ENCODE assay signal across 22 cellular contexts in genomic region chr5:87900419-87900818, GRCh38.
DNase-seq lines count a peak whose midpoint lies in the region; ATAC-seq and TF ChIP-seq lines count a peak whose summit lies in the region.
"Had no signal": no experiment of that assay in that cellular context is flagged by ENCODE, and none has a peak within 500 bp of the region (broad histone marks: within the 10 kb centered on the region; RNA-seq: fewer than 3 reads in every experiment).

No MANE protein-coding gene starts in this region.

- H3K9me3 Mint-ChIP-seq in endothelial cell (ENCODE audit: unreplicated experiment) (no peaks in the 10 kb centered on the region), neural crest cell (peaks cover 4% of the 10 kb centered on the region)
- H3K9me3 Mint-ChIP-seq: activated CD8-positive, alpha-beta T cell treated with anti-CD3 and anti-CD28 coated beads for 36 hours; activated naive CD8-positive, alpha-beta T cell treated with anti-CD3 and anti-CD28 coated beads, Interleukin-2, amount 10 ng/mL, durations not matched to agents 7 days and 5 days; H9 had no signal

- peaks cover 5% of the 10 kb centered on the region for H3K27me3 ChIP-seq in A673 (replicated peaks; ENCODE audit: insufficient read depth, low read depth, low read length, poor library complexity)
- no peaks in the 10 kb centered on the region for H3K27me3 ChIP-seq in OCI-LY1 (ENCODE audit: insufficient read depth, low read length)
- H3K27me3 ChIP-seq in MG63 = peaks cover 5% of the 10 kb centered on the region
- H3K27me3 ChIP-seq: tibial nerve had no signal

- intact Hi-C loops in A673 (cut with micrococcal nuclease; ENCODE audit: unreplicated experiment) = no loop called here

- H3K9me3 ChIP-seq in A673 (ENCODE audit: low read depth, low read length, poor library complexity, severe bottlenecking) (no peaks in the 10 kb centered on the region), OCI-LY1 (ENCODE audit: low read length) (no peaks in the 10 kb centered on the region), MG63 (no peaks in the 10 kb centered on the region)
- H3K9me3 ChIP-seq: A549, prostate gland, tibial nerve had no signal

- TF ChIP-seq CTCF in A673 (conservative IDR thresholded peaks at IDR 0.05; ENCODE audit: low read depth, low read length) (no peak), OCI-LY1 (IDR thresholded peaks at IDR 0.05; ENCODE audit: low read length) (no peak), endothelial cell (IDR thresholded peaks at IDR 0.05; ENCODE audit: unreplicated experiment) (no peak), neural crest cell (conservative IDR thresholded peaks at IDR 0.05) (no peak)

- no peaks in the 10 kb centered on the region for H3K79me2 ChIP-seq in OCI-LY1 (ENCODE audit: insufficient read depth, low read length)

- no peaks in the 10 kb centered on the region for H4K20me1 ChIP-seq in OCI-LY1 (ENCODE audit: insufficient read depth, low read length)

- CTCF ChIA-PET in A673 (lab: Charles Lee) = no interaction called here

- H3K4me2 ChIP-seq in OCI-LY1 (ENCODE audit: low read length) = no peak overlapping the region
- H3K4me2 ChIP-seq: A549 had no signal

- H3K27ac Mint-ChIP-seq in endothelial cell (ENCODE audit: unreplicated experiment) = peak overlapping the region; percentile 79
- H3K27ac Mint-ChIP-seq in neural crest cell (ENCODE audit: unreplicated experiment) = peak overlapping the region; percentile 4
- H3K27ac Mint-ChIP-seq: activated CD8-positive, alpha-beta T cell treated with anti-CD3 and anti-CD28 coated beads for 36 hours; activated naive CD8-positive, alpha-beta T cell treated with anti-CD3 and anti-CD28 coated beads, Interleukin-2, amount 10 ng/mL, durations not matched to agents 7 days and 5 days; stimulated activated naive CD8-positive, alpha-beta T cell treated with anti-CD3 and anti-CD28 coated beads, Interleukin-15, Interleukin-2, amounts not matched to agents 100 ng/mL and 50 ng/mL, for 24 hours had no signal

- POLR2A ChIA-PET in A673 (lab: Charles Lee; ENCODE audit: low non-redundant PET) = no interaction called here

- H2AFZ ChIP-seq in OCI-LY1 (ENCODE audit: low read length) = no peak overlapping the region

- ATAC-seq in GM21786 (IDR thresholded peaks at IDR 0.05; ENCODE audit: unreplicated experiment) = no peak
- ATAC-seq: A549; activated CD8-positive, alpha-beta T cell treated with anti-CD3 and anti-CD28 coated beads for 36 hours had no signal

- no peak overlapping the region for H3K27ac ChIP-seq in A673 (ENCODE audit: low read depth, low read length, poor library complexity, severe bottlenecking)
- H3K27ac ChIP-seq in OCI-LY1 (ENCODE audit: low read depth, low read length, poor library complexity, severe bottlenecking) = peak overlapping the region; percentile 38
- H3K27ac ChIP-seq: A549, prostate gland had no signal

- BruUV-seq in A673 (replicated peaks; lab: Mats Ljungman, UMichigan) = no TSS peak

- H3K36me3 Mint-ChIP-seq in endothelial cell (ENCODE audit: low read depth, unreplicated experiment) (no peaks in the 10 kb centered on the region), neural crest cell (ENCODE audit: low read depth) (no peaks in the 10 kb centered on the region)
- H3K36me3 Mint-ChIP-seq: activated naive CD8-positive, alpha-beta T cell treated with anti-CD3 and anti-CD28 coated beads, Interleukin-2, amount 10 ng/mL, durations not matched to agents 7 days and 5 days had no signal

- no peaks in the 10 kb centered on the region for H3F3A ChIP-seq in OCI-LY1 (ENCODE audit: insufficient read depth, low read length)

- no peak overlapping the region for H3K4me3 ChIP-seq in A673 (ENCODE audit: low read depth, low read length, poor library complexity, severe bottlenecking)
- no peak overlapping the region for H3K4me3 ChIP-seq in OCI-LY1 (ENCODE audit: low read depth, low read length, poor library complexity, severe bottlenecking)
- no peak overlapping the region for H3K4me3 ChIP-seq in MG63
- H3K4me3 ChIP-seq: A549, prostate gland, tibial nerve had no signal

- no peaks in the 10 kb centered on the region for H3K9me2 ChIP-seq in OCI-LY1 (ENCODE audit: low read depth, low read length)

- H3K27me3 Mint-ChIP-seq in endothelial cell (ENCODE audit: unreplicated experiment) = no peaks in the 10 kb centered on the region
- no peaks in the 10 kb centered on the region for H3K27me3 Mint-ChIP-seq in neural crest cell (ENCODE audit: low read depth)
- H3K27me3 Mint-ChIP-seq: activated CD8-positive, alpha-beta T cell treated with anti-CD3 and anti-CD28 coated beads for 36 hours; activated naive CD8-positive, alpha-beta T cell treated with anti-CD3 and anti-CD28 coated beads, Interleukin-2, amount 10 ng/mL, durations not matched to agents 7 days and 5 days had no signal

- H3K4me1 ChIP-seq in A673 (ENCODE audit: insufficient read depth, low read length, poor library complexity, severe bottlenecking) = peaks cover 12% of the 10 kb centered on the region
- H3K4me1 ChIP-seq in OCI-LY1 (ENCODE audit: insufficient read depth, low read length, severe bottlenecking) = peaks cover 24% of the 10 kb centered on the region
- H3K4me1 ChIP-seq: A549, prostate gland had no signal

- peak; percentile 10 for DNase-seq in A673 (ENCODE audit: low spot score)
- no peak for DNase-seq in endothelial cell (ENCODE audit: low spot score)
- DNase-seq in neural crest cell (ENCODE audit: low read depth, low spot score) = no peak
- no peak for DNase-seq in activated CD8-positive, alpha-beta memory T cell treated with anti-CD3 and anti-CD28 coated beads, Interleukin-2, amount 50 U/mL, for 48 hours
- DNase-seq in MG63 = no peak
- DNase-seq in activated naive CD4-positive, alpha-beta T cell treated with Interleukin-2 at 50 U/mL for 16 hours = no peak
- DNase-seq: activated CD4-positive, alpha-beta T cell treated with anti-CD3 and anti-CD28 coated beads for 1 hour; activated CD8-positive, alpha-beta T cell treated with anti-CD3 and anti-CD28 coated beads for 36 hours; activated effector memory CD4-positive, alpha-beta T cell treated with Interleukin-2 at 50 U/mL for 16 hours; activated naive CD8-positive, alpha-beta T cell treated with anti-CD3 and anti-CD28 coated beads, Interleukin-2, amount 10 ng/mL, durations not matched to agents 7 days and 5 days; H9; KBM-7; NCI-H1417 treated with DMSO at 0.1 percent for 48 hours; NCI-H2081; NCI-H2227 treated with DMSO at 0.1 percent for 48 hours; NCI-H526 treated with DMSO at 0.1 percent for 48 hours had no signal

- H3K4me1 Mint-ChIP-seq in endothelial cell (ENCODE audit: unreplicated experiment) (peaks cover 15% of the 10 kb centered on the region), neural crest cell (peaks cover 38% of the 10 kb centered on the region)
- H3K4me1 Mint-ChIP-seq: activated naive CD8-positive, alpha-beta T cell treated with anti-CD3 and anti-CD28 coated beads, Interleukin-2, amount 10 ng/mL, durations not matched to agents 7 days and 5 days had no signal

- H3K36me3 ChIP-seq in A673 (ENCODE audit: insufficient read depth, low read length, poor library complexity, severe bottlenecking) = no peaks in the 10 kb centered on the region
- no peaks in the 10 kb centered on the region for H3K36me3 ChIP-seq in OCI-LY1 (ENCODE audit: insufficient read depth, low read length)
- no peaks in the 10 kb centered on the region for H3K36me3 ChIP-seq in MG63
- H3K36me3 ChIP-seq: prostate gland, tibial nerve had no signal

- H3K9ac ChIP-seq in OCI-LY1 (ENCODE audit: low read length) = no peak overlapping the region

- H3K4me3 Mint-ChIP-seq in endothelial cell (ENCODE audit: unreplicated experiment) = no peak overlapping the region
- no peak overlapping the region for H3K4me3 Mint-ChIP-seq in neural crest cell
- H3K4me3 Mint-ChIP-seq: activated CD8-positive, alpha-beta T cell treated with anti-CD3 and anti-CD28 coated beads for 36 hours; activated naive CD8-positive, alpha-beta T cell treated with anti-CD3 and anti-CD28 coated beads, Interleukin-2, amount 10 ng/mL, durations not matched to agents 7 days and 5 days; H9; stimulated activated naive CD8-positive, alpha-beta T cell treated with anti-CD3 and anti-CD28 coated beads, Interleukin-15, Interleukin-2, amounts not matched to agents 100 ng/mL and 50 ng/mL, for 24 hours had no signal
